In the genomic region with DNA sequence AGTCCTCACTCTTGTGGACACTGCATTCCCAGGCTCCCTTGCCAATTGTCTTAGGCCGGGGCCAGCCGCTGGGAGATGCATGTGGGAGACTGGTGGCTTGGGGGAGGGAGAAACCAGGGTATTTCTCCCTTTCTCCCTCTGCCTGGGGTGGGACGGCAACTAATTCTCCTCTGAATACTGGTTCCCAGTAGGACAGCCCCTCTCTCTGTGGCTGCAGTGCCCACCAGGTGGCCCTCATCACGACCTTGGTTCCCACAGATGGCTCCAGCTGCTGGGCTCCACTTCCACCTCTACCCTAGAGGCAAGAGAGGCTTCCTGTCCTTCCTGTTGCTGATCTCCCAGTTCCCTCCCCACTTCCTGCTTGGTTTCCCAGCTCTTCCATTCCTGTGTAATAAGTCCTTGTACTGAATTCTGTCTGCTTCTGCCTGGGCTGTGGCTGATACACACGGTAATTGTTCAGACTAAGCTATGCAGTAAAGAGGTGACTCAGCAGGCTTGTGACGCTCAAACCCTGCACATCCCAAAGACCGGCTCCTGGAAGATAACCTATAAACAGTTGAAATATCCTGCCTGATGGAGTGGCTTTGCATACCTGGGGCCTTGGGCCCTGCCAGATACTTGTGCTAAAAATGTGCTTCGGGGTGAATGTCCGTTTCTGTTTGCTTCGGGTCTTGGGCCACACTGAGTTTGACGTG, we compare ENCODE assay signal across 8 cellular contexts. TPM values are rescaled to one million over a fixed set of nuclear protein-coding genes. Genes with fewer than 3 reads are reported as not detected.
A peak's percentile ranks its signal among the peaks of the same experiment; 100 is the strongest.
DNase-seq lines count a peak whose midpoint lies in the region; ATAC-seq and TF ChIP-seq lines count a peak whose summit lies in the region.

No MANE protein-coding gene starts in this region.

- H3K27ac ChIP-seq in fibroblast of lung (ENCODE audit: insufficient read depth, low read length) (peak overlapping the region; percentile 75), psoas muscle (peak overlapping the region; percentile 97)

- H3K4me2 ChIP-seq in fibroblast of lung (ENCODE audit: extremely low read depth, insufficient read depth, low read length), result peak overlapping the region; percentile 15

- ATAC-seq in psoas muscle (no peak), GM18909 (IDR thresholded peaks at IDR 0.05; ENCODE audit: poor library complexity, unreplicated experiment) (no peak), GM19324 (IDR thresholded peaks at IDR 0.05; ENCODE audit: low FRiP score, unreplicated experiment) (no peak)

- no peaks in the 10 kb centered on the region for H3K79me2 ChIP-seq in fibroblast of lung (ENCODE audit: control insufficient read depth, insufficient read depth, low read length)

- H3K27me3 ChIP-seq in fibroblast of lung (ENCODE audit: control insufficient read depth, insufficient read depth, low read length) (no peaks in the 10 kb centered on the region), psoas muscle (ENCODE audit: insufficient read depth in 3 of 3, low read length in 2 of 3) (no peaks in the 10 kb centered on the region)

- DNase-seq in GM03348 (ENCODE audit: low spot score), result peak; percentile 55
- peak; percentile 73 to 89 for DNase-seq in fibroblast of lung (ENCODE audit: low read depth in 2 of 2)
- DNase-seq in psoas muscle, result no peak
- DNase-seq in stimulated activated CD4-positive, alpha-beta T cell treated with anti-CD3 and anti-CD28 coated beads, Interleukin-15, amount 100 ng/mL, for 24 hours, result no peak
- no peak for DNase-seq in SHP77 (lab: John Stamatoyannopoulos, UW)

- 48 to 65% (median 55%) methylated on average over 11 of the region's 11 CpGs for WGBS in psoas muscle, 3 donors

- TF ChIP-seq CTCF in fibroblast of lung (conservative IDR thresholded peaks at IDR 0.05 in 1 of 2, IDR thresholded peaks at IDR 0.05 in 1 of 2; ENCODE audit: low read depth in 1 of 2, low read length in 2 of 2), result no peak
- TF ChIP-seq CTCF in psoas muscle (IDR thresholded peaks at IDR 0.05), result no peak

- peaks cover 18% of the 10 kb centered on the region for H3K4me1 ChIP-seq in fibroblast of lung (ENCODE audit: control insufficient read depth, extremely low read depth, insufficient read depth, low read length)
- H3K4me1 ChIP-seq in psoas muscle, result peaks cover 40% of the 10 kb centered on the region

- H3K9me3 ChIP-seq in fibroblast of lung (ENCODE audit: control insufficient read depth, insufficient read depth, low read depth, low read length) (no peaks in the 10 kb centered on the region), psoas muscle (no peaks in the 10 kb centered on the region)

- H3K36me3 ChIP-seq in fibroblast of lung (ENCODE audit: control insufficient read depth, insufficient read depth, low read length), result no peaks in the 10 kb centered on the region
- H3K36me3 ChIP-seq in psoas muscle (ENCODE audit: insufficient read depth in 1 of 2, low read depth in 1 of 2), result no peaks in the 10 kb centered on the region

- H2AFZ ChIP-seq in fibroblast of lung (ENCODE audit: low read length), result peak overlapping the region; percentile 94

- no peaks in the 10 kb centered on the region for H4K20me1 ChIP-seq in fibroblast of lung (ENCODE audit: control insufficient read depth, extremely low read depth, insufficient read depth, low read length)

- intact Hi-C loops in psoas muscle (cut with DNase I), result loop anchor here in 1 of 2 donors (5.0 kb wide), 1 partner anchor 47 kb away; a partner anchor contains a TSS

- H3K4me3 ChIP-seq in fibroblast of lung (replicated peaks in 1 of 4; ENCODE audit: control extremely low read depth in 1 of 4, insufficient read depth in 1 of 4, low read depth in 3 of 4, low read length in 4 of 4), result no peak overlapping the region
- no peak overlapping the region for H3K4me3 ChIP-seq in psoas muscle

- H3K9ac ChIP-seq in fibroblast of lung (ENCODE audit: insufficient read depth, low read length), result no peak overlapping the region

TF ChIP-seq in PFSK-1, 5 proteins besides CTCF, POLR2A, EP300 and RAD21:
- TF ChIP-seq POLR2AphosphoS5 (IDR thresholded peaks at IDR 0.05; ENCODE audit: low read depth, low read length) (peak; percentile 54; the same call in 1 of the 2 replicates), SIN3A (IDR thresholded peaks at IDR 0.05; ENCODE audit: borderline replicate concordance, insufficient read depth, low read length) (no peak), FOXP2 (optimal IDR thresholded peaks at IDR 0.05; ENCODE audit: borderline replicate concordance, extremely low read depth, extremely low read length, insufficient read depth) (peak; percentile 14)

RNA-seq across cellular contexts. Expression of a gene that starts 20.4 kb away (rescaled TPM):
- 126 TPM for polyA plus RNA-seq in PFSK-1 (2012; ENCODE audit: insufficient read length, low read depth)
- total RNA-seq in fibroblast of lung (240 and 306 TPM in 2 replicates), psoas muscle (10 to 100 TPM; 59.7 to 85.6 (median 65.4) TPM)
- polyA plus RNA-seq in fibroblast of lung (237 and 257 TPM in 2 replicates), psoas muscle (10 to 100 TPM; 58.4 to 96.1 (median 66.9) TPM)
- 257 and 260 TPM in 2 replicates for polyA plus RNA-seq in fibroblast of lung (2012)
- 454 and 582 TPM in 2 replicates for polyA minus RNA-seq in fibroblast of lung (ENCODE audit: low replicate concordance)

RNA-seq across cellular contexts. Expression of a gene that starts 45.3 kb away (rescaled TPM):
- 341 TPM for polyA plus RNA-seq in PFSK-1 (2012; ENCODE audit: insufficient read length, low read depth)
- total RNA-seq in fibroblast of lung (262 and 317 TPM in 2 replicates), psoas muscle (100 to 1,000 TPM; 754 to 850 (median 816) TPM)
- polyA plus RNA-seq in fibroblast of lung (369 and 412 TPM in 2 replicates), psoas muscle (100 to 1,000 TPM; 423 to 678 (median 575) TPM)
- polyA plus RNA-seq in fibroblast of lung (2012), result 252 and 291 TPM in 2 replicates
- 116 TPM in 2 replicates for polyA minus RNA-seq in fibroblast of lung (ENCODE audit: low replicate concordance)

RNA-seq across cellular contexts. Expression of a gene that starts 49.6 kb away (rescaled TPM):
- polyA plus RNA-seq in PFSK-1 (2012; ENCODE audit: insufficient read length, low read depth), result 42.6 TPM
- 11.8 and 12.2 TPM in 2 replicates for total RNA-seq in fibroblast of lung
- 22.6 and 22.8 TPM in 2 replicates for polyA plus RNA-seq in fibroblast of lung
- 30.0 and 34.9 TPM in 2 replicates for polyA plus RNA-seq in fibroblast of lung (2012)
- 16.7 and 20.0 TPM in 2 replicates for polyA minus RNA-seq in fibroblast of lung (ENCODE audit: low replicate concordance)
- 10 to 100 TPM; 33.9 to 37.4 (median 37.0) TPM for total RNA-seq in psoas muscle
- polyA plus RNA-seq in psoas muscle, result 10 to 100 TPM; 32.6 to 35.7 (median 34.5) TPM

Comparison
In these comparisons a context has a peak if more than half of its experiments do, and no peak if none do; other contexts are left out.
1. DNase-seq: peak in GM03348 (single experiment) and fibroblast of lung (2 of 2); none in psoas muscle (0 of 2), stimulated activated CD4-positive, alpha-beta T cell treated with anti-CD3 and anti-CD28 coated beads, Interleukin-15, amount 100 ng/mL, for 24 hours (single experiment) and SHP77 (0 of 2).